ENCODE assay signal across 8 cellular contexts in the genomic region with DNA sequence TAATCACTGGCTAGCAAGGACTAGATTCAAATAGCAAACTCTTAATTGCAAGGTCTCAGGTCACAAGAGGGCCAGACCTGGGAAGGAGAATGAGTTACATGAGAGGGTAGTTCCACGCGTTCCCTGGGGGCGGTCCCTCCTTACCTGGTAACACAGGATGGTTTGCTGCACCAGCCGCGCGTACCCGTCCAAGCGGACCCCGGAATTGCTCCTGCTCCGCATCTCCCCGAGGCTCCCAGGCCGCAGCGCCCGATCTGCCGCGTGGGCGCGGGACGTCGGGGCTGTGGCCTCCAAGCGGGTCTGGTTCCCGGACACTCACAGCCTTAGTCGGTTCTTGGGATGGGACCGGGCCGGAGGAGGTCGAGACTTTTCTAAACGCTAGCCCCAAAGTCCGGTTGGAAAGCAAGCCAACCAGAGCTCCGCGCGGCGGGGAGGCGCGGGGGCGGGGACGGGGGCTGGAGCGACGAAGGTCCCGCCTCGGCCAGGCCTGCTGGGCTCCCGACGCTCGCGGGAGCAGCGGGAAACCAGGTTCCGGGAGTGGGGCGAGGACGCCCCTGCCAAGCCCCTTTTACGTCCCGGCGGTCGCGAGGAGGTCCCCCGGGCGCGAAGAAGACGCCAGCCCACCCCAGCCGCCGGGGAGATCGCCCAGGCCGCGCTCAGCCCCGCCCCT. TPM values are rescaled to one million over a fixed set of nuclear protein-coding genes. Genes with fewer than 3 reads are reported as not detected.
DNase-seq lines count a peak whose midpoint lies in the region; ATAC-seq, FAIRE-seq and TF ChIP-seq lines count a peak whose summit lies in the region.

TSS of gene PHKA2 (minus strand) at position 404 of the 670 bp plus-strand sequence. CDS start at position 222, 182 bp downstream.

- H3K4me1 Mint-ChIP-seq in CD4-positive, CD25-positive, alpha-beta regulatory T cell = peaks cover 3 to 30% (median 8%) of the 10 kb centered on the region in 4 donors
- no peaks in the 10 kb centered on the region for H3K4me1 Mint-ChIP-seq in MCF 10A (ENCODE audit: insufficient read depth, unreplicated experiment)

- H2AFZ ChIP-seq in SK-N-SH (ENCODE audit: low read depth) = peak within 1 kb of the TSS; percentile 84

- H3K79me2 ChIP-seq in SK-N-SH (ENCODE audit: insufficient read depth) = peaks cover 15% of the 10 kb centered on the region; the same call in 1 of the 2 replicates

- H3K36me3 Mint-ChIP-seq in CD4-positive, CD25-positive, alpha-beta regulatory T cell = peaks cover 4% of the 10 kb centered on the region
- H3K36me3 Mint-ChIP-seq in MCF 10A (ENCODE audit: insufficient read depth, unreplicated experiment) = no peaks in the 10 kb centered on the region

- TF ChIP-seq CTCF in SK-N-SH (IDR thresholded peaks at IDR 0.05) (no peak), MCF 10A (IDR thresholded peaks at IDR 0.05; ENCODE audit: unreplicated experiment) (no peak), GM20000 (IDR thresholded peaks at IDR 0.05; ENCODE audit: extremely low read depth, missing control alignments) (no peak)

- intact Hi-C loops in MCF 10A (cut with micrococcal nuclease) = no loop called here

- H3K27ac Mint-ChIP-seq in CD4-positive, CD25-positive, alpha-beta regulatory T cell = peak within 1 kb of the TSS; percentile 68 to 97 (median 86)
- peak within 1 kb of the TSS; percentile 88 for H3K27ac Mint-ChIP-seq in MCF 10A (ENCODE audit: low read depth, unreplicated experiment)

- H3K27me3 Mint-ChIP-seq in CD4-positive, CD25-positive, alpha-beta regulatory T cell = no peaks in the 10 kb centered on the region
- H3K27me3 Mint-ChIP-seq in MCF 10A (ENCODE audit: insufficient read depth, unreplicated experiment) = no peaks in the 10 kb centered on the region

- TF ChIP-seq EP300 in SK-N-SH (IDR thresholded peaks at IDR 0.05; ENCODE audit: borderline replicate concordance in 1 of 2, low read depth in 1 of 2, low read length in 1 of 2) = no peak

- TF ChIP-seq RAD21 in SK-N-SH (IDR thresholded peaks at IDR 0.05; ENCODE audit: low read length) = no peak

- FAIRE-seq in GM19239 (lab: Jason Lieb, UNC) = peak; percentile 97

- peaks cover 14% of the 10 kb centered on the region for H3K4me1 ChIP-seq in CD4-positive, CD25-positive, alpha-beta regulatory T cell (ENCODE audit: control insufficient read depth, insufficient read depth, low read length, poor library complexity, severe bottlenecking)
- peaks cover 0 to 6% of the 10 kb centered on the region in 2 experiments; a peak in 2 of 4 replicates for H3K4me1 ChIP-seq in SK-N-SH (ENCODE audit: control insufficient read depth in 1 of 2, insufficient read depth in 2 of 2, low read depth in 1 of 2, low read length in 1 of 2)

- DNase-seq in CD4-positive, CD25-positive, alpha-beta regulatory T cell = peak in 1 of 3 donors; percentile 47
- DNase-seq in GM19239 (ENCODE audit: insufficient read length, low spot score) (no peak), SK-N-SH (peak; percentile 83), MCF 10A (ENCODE audit: unreplicated experiment) (peak; percentile 57), iPS-NIHi7 (ENCODE audit: extremely low spot score) (peak; percentile 72), GM20000 (ENCODE audit: low spot score) (no peak)

- H3K4me3 Mint-ChIP-seq in CD4-positive, CD25-positive, alpha-beta regulatory T cell = peak within 1 kb of the TSS; percentile 83 to 93 (median 89)
- H3K4me3 Mint-ChIP-seq in MCF 10A (ENCODE audit: unreplicated experiment) = peak within 1 kb of the TSS; percentile 79

- H3K27me3 ChIP-seq in CD4-positive, CD25-positive, alpha-beta regulatory T cell (ENCODE audit: control insufficient read depth, insufficient read depth, low read length) = no peaks in the 10 kb centered on the region
- no peaks in the 10 kb centered on the region for H3K27me3 ChIP-seq in SK-N-SH (ENCODE audit: insufficient read depth)

- peak within 1 kb of the TSS; percentile 89 for H3K27ac ChIP-seq in CD4-positive, CD25-positive, alpha-beta regulatory T cell (ENCODE audit: insufficient read depth, low read length, poor library complexity, severe bottlenecking)
- H3K27ac ChIP-seq in SK-N-SH (ENCODE audit: low read depth in 2 of 2, low read length in 1 of 2) = peak within 1 kb of the TSS; percentile 73 to 80
- H3K27ac ChIP-seq in skin epidermis = peak within 1 kb of the TSS; percentile 52 to 96 (median 89)

- peak within 1 kb of the TSS; percentile 83 for H3K9ac ChIP-seq in SK-N-SH

- H3K36me3 ChIP-seq in CD4-positive, CD25-positive, alpha-beta regulatory T cell (ENCODE audit: control insufficient read depth, insufficient read depth, low read length) = no peaks in the 10 kb centered on the region
- no peaks in the 10 kb centered on the region for H3K36me3 ChIP-seq in SK-N-SH (replicated peaks in 1 of 2; ENCODE audit: control insufficient read depth in 1 of 2, insufficient read depth in 2 of 2, low read length in 1 of 2)

- POLR2A ChIA-PET in SK-N-SH (lab: Yijun Ruan, JAX) (no interaction called here), MCF 10A (lab: Yijun Ruan, JAX) (interaction anchor here (0.6 to 1.0 kb wide), 3 partner anchors 12 to 554 kb away, joined by 3 to 7 read pairs (median 3); no protein-coding TSS in a partner anchor)

- no peaks in the 10 kb centered on the region for H3K9me2 ChIP-seq in SK-N-SH

- ATAC-seq in CD4-positive, CD25-positive, alpha-beta regulatory T cell (ENCODE audit: low read depth in 2 of 2) = peak; percentile 9 to 21
- peak; percentile 31 for ATAC-seq in HG03378 (IDR thresholded peaks at IDR 0.05; ENCODE audit: unreplicated experiment)

- no peaks in the 10 kb centered on the region for H3K9me3 Mint-ChIP-seq in CD4-positive, CD25-positive, alpha-beta regulatory T cell
- no peaks in the 10 kb centered on the region for H3K9me3 Mint-ChIP-seq in MCF 10A (ENCODE audit: unreplicated experiment)

- peak within 1 kb of the TSS; percentile 78 for H3K4me2 ChIP-seq in SK-N-SH

- WGBS in SK-N-SH (ENCODE audit: low lambda C conversion rate) = no CpG with 5 or more reads among the region's 63 CpGs

- H3K9me3 ChIP-seq in CD4-positive, CD25-positive, alpha-beta regulatory T cell (ENCODE audit: control insufficient read depth in 2 of 2, low read length in 2 of 2) = no peaks in the 10 kb centered on the region
- no peaks in the 10 kb centered on the region for H3K9me3 ChIP-seq in SK-N-SH

- no peaks in the 10 kb centered on the region for H4K20me1 ChIP-seq in SK-N-SH (ENCODE audit: insufficient read depth)

- no TSS peak for BruUV-seq in MCF 10A (replicated peaks; lab: Mats Ljungman, UMichigan)

- CTCF ChIA-PET in SK-N-SH (lab: Yijun Ruan, JAX) (no interaction called here), MCF 10A (lab: Yijun Ruan, JAX) (interaction anchor here (0.9 kb wide), 1 partner anchor 45 kb away, joined by 3 read pairs; no protein-coding TSS in a partner anchor)

- peak within 1 kb of the TSS; percentile 85 for H3K4me3 ChIP-seq in CD4-positive, CD25-positive, alpha-beta regulatory T cell (ENCODE audit: low read depth, low read length)
- peak within 1 kb of the TSS; percentile 67 to 71 for H3K4me3 ChIP-seq in SK-N-SH (ENCODE audit: low read depth in 2 of 2, low read length in 1 of 2)
- H3K4me3 ChIP-seq in skin epidermis = peak within 1 kb of the TSS; percentile 56 to 84 (median 66)

- H3F3A ChIP-seq in SK-N-SH (replicated peaks; ENCODE audit: insufficient read depth) = no peaks in the 10 kb centered on the region

TF ChIP-seq in SK-N-SH, 30 proteins besides CTCF, POLR2A, EP300 and RAD21:
- TF ChIP-seq FOSL2 (IDR thresholded peaks at IDR 0.05; ENCODE audit: borderline replicate concordance, low read depth) (no peak), ELF1 (IDR thresholded peaks at IDR 0.05) (no peak), TAF1 (IDR thresholded peaks at IDR 0.05; ENCODE audit: borderline replicate concordance, low read depth, low read length) (0 out of 2 replicates have a peak, but pooled peaks have one; percentile 5), MXI1 (IDR thresholded peaks at IDR 0.05; ENCODE audit: low read depth, low read length) (peak; percentile 34; the same call in 1 of the 2 replicates), POLR2AphosphoS5 (IDR thresholded peaks at IDR 0.05; ENCODE audit: low read depth, low read length) (no peak), YY1 (IDR thresholded peaks at IDR 0.05; ENCODE audit: low read depth) (no peak)

RNA-seq across cellular contexts. Expression of gene PHKA2, which starts in this region (rescaled TPM):
- total RNA-seq in CD4-positive, CD25-positive, alpha-beta regulatory T cell = 33.8 TPM
- polyA plus RNA-seq in CD4-positive, CD25-positive, alpha-beta regulatory T cell = 1 to 10 TPM; 5.2 to 6.4 (median 6.2) TPM
- polyA plus RNA-seq in SK-N-SH (2012; rRNA removed) = 19.9 and 20.5 TPM in 2 replicates
- 4.0 and 6.2 TPM in 2 replicates for polyA plus RNA-seq in SK-N-SH (2012; cell fraction: cytosol; rRNA removed)
- 130 and 131 TPM in 2 replicates for polyA plus RNA-seq in SK-N-SH (2012; cell fraction: nucleus; rRNA removed)
- 17.9 and 18.1 TPM in 2 replicates for total RNA-seq in MCF 10A (2022)

Comparison
In these comparisons a context has a peak if more than half of its experiments do, and no peak if none do; other contexts are left out.
1. DNase-seq: peak in SK-N-SH (single experiment), MCF 10A (single experiment) and iPS-NIHi7 (single experiment); none in GM19239 (single experiment) and GM20000 (single experiment).
2. Peak in every context shown above with its lines, with median percentiles within 50 percentile points of each other: H3K27ac ChIP-seq and H3K4me3 ChIP-seq.